In genomic region chr6:7106752-7107577, GRCh38 we compare ENCODE assay signal across 1 cellular context.
TF ChIP-seq lines count a peak whose summit lies in the region.

No MANE protein-coding gene starts in this region.

TF ChIP-seq in K562, 482 proteins besides CTCF, POLR2A, EP300 and RAD21 (continued from another document and continues in another):
- no peak for TF ChIP-seq ZBTB26 (CRISPR knock-in tag; IDR thresholded peaks at IDR 0.05)
- no peak for TF ChIP-seq ZNF165 (CRISPR knock-in tag; IDR thresholded peaks at IDR 0.05; ENCODE audit: borderline replicate concordance)
- TF ChIP-seq FUS (optimal IDR thresholded peaks at IDR 0.05; ENCODE audit: low read depth, low read length) = no peak
- TF ChIP-seq DIDO1 (tag; IDR thresholded peaks at IDR 0.05; ENCODE audit: low read depth) = no peak
- peak; percentile 85 for TF ChIP-seq MECOM (CRISPR knock-in tag; IDR thresholded peaks at IDR 0.05)
- TF ChIP-seq ELF2 (CRISPR knock-in tag; IDR thresholded peaks at IDR 0.05) = no peak
- peak; percentile 91 for TF ChIP-seq ZNF316 (IDR thresholded peaks at IDR 0.05)
- no peak for TF ChIP-seq USF2 (CRISPR knock-in tag; IDR thresholded peaks at IDR 0.05)
- TF ChIP-seq MCM5 (IDR thresholded peaks at IDR 0.05; ENCODE audit: low read depth) = no peak
- 0 out of 2 replicates have a peak, but pooled peaks have one; percentile 68 for TF ChIP-seq RHOXF2B (CRISPR knock-in tag; conservative IDR thresholded peaks at IDR 0.05)
- no peak for TF ChIP-seq CEBPB (tag; IDR thresholded peaks at IDR 0.05)
- no peak for TF ChIP-seq ZNF239 (CRISPR knock-in tag; IDR thresholded peaks at IDR 0.05)
- peak in 1 of 2 experiments; percentile 82; a peak in 1 of 4 replicates for TF ChIP-seq UBTF (IDR thresholded peaks at IDR 0.05; ENCODE audit: borderline replicate concordance in 1 of 2, low read depth in 2 of 2, low read length in 2 of 2)
- TF ChIP-seq ZNF766 (CRISPR knock-in tag; conservative IDR thresholded peaks at IDR 0.05) = no peak; the same call in 1 of the 2 replicates
- TF ChIP-seq NCOR1 (IDR thresholded peaks at IDR 0.05) = no peak; the same call in 1 of the 2 replicates
- no peak for TF ChIP-seq MLX (CRISPR knock-in tag; conservative IDR thresholded peaks at IDR 0.05)
- no peak for TF ChIP-seq BRD4 (IDR thresholded peaks at IDR 0.05)
- no peak for TF ChIP-seq HNRNPK (IDR thresholded peaks at IDR 0.05; ENCODE audit: low read depth, low read length, poor library complexity, severe bottlenecking)
- peak; percentile 36 to 87 (median 78) for TF ChIP-seq YY1 (IDR thresholded peaks at IDR 0.05; ENCODE audit: borderline replicate concordance in 1 of 3, control insufficient read depth in 1 of 3, extremely low read depth in 1 of 3, insufficient read depth in 3 of 3, insufficient read length in 1 of 3, insufficient replicate concordance in 2 of 3, low read depth in 1 of 3, low read length in 2 of 3)
- peak; percentile 40; the same call in 1 of the 2 replicates for TF ChIP-seq MGA (IDR thresholded peaks at IDR 0.05)
- TF ChIP-seq DPF2 (IDR thresholded peaks at IDR 0.05) = peak; percentile 77
- TF ChIP-seq CREBBP (IDR thresholded peaks at IDR 0.05; ENCODE audit: low read depth, low read length) = no peak
- peak; percentile 54 for TF ChIP-seq CTCFL (IDR thresholded peaks at IDR 0.05; ENCODE audit: borderline replicate concordance, insufficient read depth, low read depth, low read length, poor library complexity, severe bottlenecking)
- no peak for TF ChIP-seq ZZZ3 (IDR thresholded peaks at IDR 0.05)
- TF ChIP-seq GABPB1 (CRISPR knock-in tag; IDR thresholded peaks at IDR 0.05) = peak; percentile 36; the same call in 1 of the 2 replicates
- TF ChIP-seq SAFB (IDR thresholded peaks at IDR 0.05; ENCODE audit: borderline replicate concordance, low read depth, low read length) = peak; percentile 56; the same call in 1 of the 2 replicates
- peak; percentile 93 for TF ChIP-seq NFE2 (IDR thresholded peaks at IDR 0.05; ENCODE audit: low read depth)
- peak; percentile 62 for TF ChIP-seq ZFX (CRISPR knock-in tag; IDR thresholded peaks at IDR 0.05)
- no peak for TF ChIP-seq FOXA1 (IDR thresholded peaks at IDR 0.05; ENCODE audit: borderline replicate concordance)
- peak; percentile 68 for TF ChIP-seq KDM5B (IDR thresholded peaks at IDR 0.05; ENCODE audit: insufficient replicate concordance, low read depth, low read length)
- TF ChIP-seq MAFG (tag; conservative IDR thresholded peaks at IDR 0.05) = peak; percentile 86
